In the genomic region with DNA sequence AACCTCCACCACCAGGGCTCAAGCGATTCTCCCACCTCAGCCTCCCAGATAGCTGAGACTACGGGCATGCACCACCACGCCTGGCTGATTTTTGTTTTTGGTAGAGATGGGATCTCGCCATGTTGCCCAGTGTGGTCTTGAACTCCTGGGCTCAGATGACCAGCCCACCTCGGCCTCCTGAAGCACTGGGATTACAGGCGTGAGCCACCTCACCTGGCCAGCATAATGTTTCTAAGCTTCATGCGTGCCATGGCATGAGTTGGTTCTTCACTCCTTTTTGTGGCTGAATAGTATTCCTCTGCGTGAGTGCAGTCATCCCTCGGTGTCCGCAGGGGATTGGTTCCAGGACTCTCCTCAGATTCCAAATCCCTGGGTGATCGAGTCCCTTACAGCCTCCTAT, we compare ENCODE assay signal across 2 cellular contexts.
TF ChIP-seq lines count a peak whose summit lies in the region.

No MANE protein-coding gene starts in this region.

TF ChIP-seq in SK-N-SH, 30 proteins besides CTCF, POLR2A, EP300 and RAD21 (continued from another document):
- TF ChIP-seq, protein P1, sequence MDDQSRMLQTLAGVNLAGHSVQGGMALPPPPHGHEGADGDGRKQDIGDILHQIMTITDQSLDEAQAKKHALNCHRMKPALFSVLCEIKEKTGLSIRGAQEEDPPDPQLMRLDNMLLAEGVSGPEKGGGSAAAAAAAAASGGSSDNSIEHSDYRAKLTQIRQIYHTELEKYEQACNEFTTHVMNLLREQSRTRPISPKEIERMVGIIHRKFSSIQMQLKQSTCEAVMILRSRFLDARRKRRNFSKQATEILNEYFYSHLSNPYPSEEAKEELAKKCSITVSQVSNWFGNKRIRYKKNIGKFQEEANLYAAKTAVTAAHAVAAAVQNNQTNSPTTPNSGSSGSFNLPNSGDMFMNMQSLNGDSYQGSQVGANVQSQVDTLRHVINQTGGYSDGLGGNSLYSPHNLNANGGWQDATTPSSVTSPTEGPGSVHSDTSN (IDR thresholded peaks at IDR 0.05): no peak
- TF ChIP-seq, protein P2, sequence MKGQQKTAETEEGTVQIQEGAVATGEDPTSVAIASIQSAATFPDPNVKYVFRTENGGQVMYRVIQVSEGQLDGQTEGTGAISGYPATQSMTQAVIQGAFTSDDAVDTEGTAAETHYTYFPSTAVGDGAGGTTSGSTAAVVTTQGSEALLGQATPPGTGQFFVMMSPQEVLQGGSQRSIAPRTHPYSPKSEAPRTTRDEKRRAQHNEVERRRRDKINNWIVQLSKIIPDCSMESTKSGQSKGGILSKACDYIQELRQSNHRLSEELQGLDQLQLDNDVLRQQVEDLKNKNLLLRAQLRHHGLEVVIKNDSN (IDR thresholded peaks at IDR 0.05; ENCODE audit: borderline replicate concordance, low read depth): no peak
- TF ChIP-seq ELF1 (IDR thresholded peaks at IDR 0.05) (no peak), EZH2phosphoT487 (IDR thresholded peaks at IDR 0.05; ENCODE audit: borderline replicate concordance, low read depth) (no peak), RXRA (IDR thresholded peaks at IDR 0.05; ENCODE audit: borderline replicate concordance, low read depth) (no peak), RCOR1 (IDR thresholded peaks at IDR 0.05; ENCODE audit: low read length) (no peak), JUND (IDR thresholded peaks at IDR 0.05) (no peak), NRF1 (IDR thresholded peaks at IDR 0.05; ENCODE audit: low read depth, low read length) (no peak), MEF2A (IDR thresholded peaks at IDR 0.05; ENCODE audit: borderline replicate concordance, low read depth) (no peak), MXI1 (IDR thresholded peaks at IDR 0.05; ENCODE audit: low read depth, low read length) (no peak), CHD2 (IDR thresholded peaks at IDR 0.05; ENCODE audit: low read length, partially characterized antibody) (no peak), TEAD4 (IDR thresholded peaks at IDR 0.05; ENCODE audit: borderline replicate concordance, insufficient read depth) (no peak), FOXM1 (IDR thresholded peaks at IDR 0.05; ENCODE audit: low read depth) (no peak), GABPA (IDR thresholded peaks at IDR 0.05; ENCODE audit: low read depth) (no peak)
- TF ChIP-seq, protein P3, sequence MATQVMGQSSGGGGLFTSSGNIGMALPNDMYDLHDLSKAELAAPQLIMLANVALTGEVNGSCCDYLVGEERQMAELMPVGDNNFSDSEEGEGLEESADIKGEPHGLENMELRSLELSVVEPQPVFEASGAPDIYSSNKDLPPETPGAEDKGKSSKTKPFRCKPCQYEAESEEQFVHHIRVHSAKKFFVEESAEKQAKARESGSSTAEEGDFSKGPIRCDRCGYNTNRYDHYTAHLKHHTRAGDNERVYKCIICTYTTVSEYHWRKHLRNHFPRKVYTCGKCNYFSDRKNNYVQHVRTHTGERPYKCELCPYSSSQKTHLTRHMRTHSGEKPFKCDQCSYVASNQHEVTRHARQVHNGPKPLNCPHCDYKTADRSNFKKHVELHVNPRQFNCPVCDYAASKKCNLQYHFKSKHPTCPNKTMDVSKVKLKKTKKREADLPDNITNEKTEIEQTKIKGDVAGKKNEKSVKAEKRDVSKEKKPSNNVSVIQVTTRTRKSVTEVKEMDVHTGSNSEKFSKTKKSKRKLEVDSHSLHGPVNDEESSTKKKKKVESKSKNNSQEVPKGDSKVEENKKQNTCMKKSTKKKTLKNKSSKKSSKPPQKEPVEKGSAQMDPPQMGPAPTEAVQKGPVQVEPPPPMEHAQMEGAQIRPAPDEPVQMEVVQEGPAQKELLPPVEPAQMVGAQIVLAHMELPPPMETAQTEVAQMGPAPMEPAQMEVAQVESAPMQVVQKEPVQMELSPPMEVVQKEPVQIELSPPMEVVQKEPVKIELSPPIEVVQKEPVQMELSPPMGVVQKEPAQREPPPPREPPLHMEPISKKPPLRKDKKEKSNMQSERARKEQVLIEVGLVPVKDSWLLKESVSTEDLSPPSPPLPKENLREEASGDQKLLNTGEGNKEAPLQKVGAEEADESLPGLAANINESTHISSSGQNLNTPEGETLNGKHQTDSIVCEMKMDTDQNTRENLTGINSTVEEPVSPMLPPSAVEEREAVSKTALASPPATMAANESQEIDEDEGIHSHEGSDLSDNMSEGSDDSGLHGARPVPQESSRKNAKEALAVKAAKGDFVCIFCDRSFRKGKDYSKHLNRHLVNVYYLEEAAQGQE (IDR thresholded peaks at IDR 0.05; ENCODE audit: low read depth, low read length): no peak
TF ChIP-seq in SK-N-SH: peak in this region for 0.

TF ChIP-seq in SK-N-SH treated with all-trans-retinoic acid at 6 μM for 48 hours, 23 proteins besides CTCF, POLR2A, EP300 and RAD21 (continued from another document):
- TF ChIP-seq, protein P4, sequence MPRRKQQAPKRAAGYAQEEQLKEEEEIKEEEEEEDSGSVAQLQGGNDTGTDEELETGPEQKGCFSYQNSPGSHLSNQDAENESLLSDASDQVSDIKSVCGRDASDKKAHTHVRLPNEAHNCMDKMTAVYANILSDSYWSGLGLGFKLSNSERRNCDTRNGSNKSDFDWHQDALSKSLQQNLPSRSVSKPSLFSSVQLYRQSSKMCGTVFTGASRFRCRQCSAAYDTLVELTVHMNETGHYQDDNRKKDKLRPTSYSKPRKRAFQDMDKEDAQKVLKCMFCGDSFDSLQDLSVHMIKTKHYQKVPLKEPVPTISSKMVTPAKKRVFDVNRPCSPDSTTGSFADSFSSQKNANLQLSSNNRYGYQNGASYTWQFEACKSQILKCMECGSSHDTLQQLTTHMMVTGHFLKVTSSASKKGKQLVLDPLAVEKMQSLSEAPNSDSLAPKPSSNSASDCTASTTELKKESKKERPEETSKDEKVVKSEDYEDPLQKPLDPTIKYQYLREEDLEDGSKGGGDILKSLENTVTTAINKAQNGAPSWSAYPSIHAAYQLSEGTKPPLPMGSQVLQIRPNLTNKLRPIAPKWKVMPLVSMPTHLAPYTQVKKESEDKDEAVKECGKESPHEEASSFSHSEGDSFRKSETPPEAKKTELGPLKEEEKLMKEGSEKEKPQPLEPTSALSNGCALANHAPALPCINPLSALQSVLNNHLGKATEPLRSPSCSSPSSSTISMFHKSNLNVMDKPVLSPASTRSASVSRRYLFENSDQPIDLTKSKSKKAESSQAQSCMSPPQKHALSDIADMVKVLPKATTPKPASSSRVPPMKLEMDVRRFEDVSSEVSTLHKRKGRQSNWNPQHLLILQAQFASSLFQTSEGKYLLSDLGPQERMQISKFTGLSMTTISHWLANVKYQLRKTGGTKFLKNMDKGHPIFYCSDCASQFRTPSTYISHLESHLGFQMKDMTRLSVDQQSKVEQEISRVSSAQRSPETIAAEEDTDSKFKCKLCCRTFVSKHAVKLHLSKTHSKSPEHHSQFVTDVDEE (CRISPR knock-in tag; IDR thresholded peaks at IDR 0.05): no peak
- TF ChIP-seq TOX (CRISPR knock-in tag; IDR thresholded peaks at IDR 0.05; ENCODE audit: borderline replicate concordance): no peak
